Comparison of ENCODE assay signal across 8 cellular contexts in genomic region chr4:140152760-140153418, GRCh38. TPM values are rescaled to one million over a fixed set of nuclear protein-coding genes. Genes with fewer than 3 reads are reported as not detected.
A peak's percentile ranks its signal among the peaks of the same experiment; 100 is the strongest.
DNase-seq lines count a peak whose midpoint lies in the region; ATAC-seq and TF ChIP-seq lines count a peak whose summit lies in the region.

No MANE protein-coding gene starts in this region.

- no peaks in the 10 kb centered on the region for H3K27me3 ChIP-seq in BLaER1 treated with 17β-estradiol and CSF1 and Interleukin-3, amounts not matched to agents 10 nM and 100 nM
- H3K27me3 ChIP-seq in HUES64 (ENCODE audit: insufficient read depth, low read length): peaks cover 13% of the 10 kb centered on the region
- H3K27me3 ChIP-seq in kidney epithelial cell (ENCODE audit: control insufficient read depth, insufficient read depth, low read length): no peaks in the 10 kb centered on the region

- under 1% methylated on average over 53 of the region's 53 CpGs for WGBS in HUES64

- peaks cover 24% of the 10 kb centered on the region for H3K4me1 Mint-ChIP-seq in WTC11

- H3K36me3 ChIP-seq in BLaER1 treated with 17β-estradiol and CSF1 and Interleukin-3, amounts not matched to agents 10 nM and 100 nM: no peaks in the 10 kb centered on the region
- H3K36me3 ChIP-seq in HUES64 (ENCODE audit: insufficient read depth, low read length) (no peaks in the 10 kb centered on the region), kidney epithelial cell (ENCODE audit: control insufficient read depth, insufficient read depth, low read length) (no peaks in the 10 kb centered on the region)

- H3K4me1 ChIP-seq in BLaER1 treated with 17β-estradiol and CSF1 and Interleukin-3, amounts not matched to agents 10 nM and 100 nM: peaks cover 51 to 57% (median 55%) of the 10 kb centered on the region in 10 experiments
- peaks cover 23% of the 10 kb centered on the region for H3K4me1 ChIP-seq in HUES64 (ENCODE audit: insufficient read depth, low read length)

- peaks cover 0 to 20% (median 0%) of the 10 kb centered on the region in 11 experiments; a peak in 3 of 22 replicates for H4K20me1 ChIP-seq in BLaER1 treated with 17β-estradiol and CSF1 and Interleukin-3, amounts not matched to agents 10 nM and 100 nM

- H3K27ac ChIP-seq in BLaER1 treated with 17β-estradiol and CSF1 and Interleukin-3, amounts not matched to agents 10 nM and 100 nM: peak overlapping the region; percentile 80 to 99 (median 98)
- no peak overlapping the region; the same call in 1 of the 2 replicates for H3K27ac ChIP-seq in HUES64 (ENCODE audit: low read depth, low read length)

- DNase-seq in WTC11 (ENCODE audit: low spot score) (peak; percentile 55), cerebellum (ENCODE audit: low spot score) (peak; percentile 42), kidney epithelial cell (ENCODE audit: low read depth) (no peak)
- peak; percentile 47 for DNase-seq in stimulated activated CD4-positive, alpha-beta T cell treated with anti-CD3 and anti-CD28 coated beads, Interleukin-12 subunit alpha, Interleukin-12 subunit beta, amount 100 ng/mL, for 4 hours

- peak overlapping the region; percentile 70 to 92 (median 81) for H3K4me2 ChIP-seq in BLaER1 treated with 17β-estradiol and CSF1 and Interleukin-3, amounts not matched to agents 10 nM and 100 nM

- peak overlapping the region; percentile 86 to 98 (median 97) for H3K9ac ChIP-seq in BLaER1 treated with 17β-estradiol and CSF1 and Interleukin-3, amounts not matched to agents 10 nM and 100 nM
- H3K9ac ChIP-seq in HUES64 (ENCODE audit: low read depth, low read length): peak overlapping the region; percentile 94

- H3K27me3 Mint-ChIP-seq in WTC11 (ENCODE audit: low read depth): peaks cover 6% of the 10 kb centered on the region; the same call in 1 of the 2 replicates

- peak overlapping the region; percentile 98 for H3K4me3 Mint-ChIP-seq in WTC11

- TF ChIP-seq CTCF in WTC11 (IDR thresholded peaks at IDR 0.05): no peak
- TF ChIP-seq CTCF in kidney epithelial cell (IDR thresholded peaks at IDR 0.05; ENCODE audit: insufficient read depth, low read length, poor library complexity, severe bottlenecking): no peak

- no peaks in the 10 kb centered on the region for H3K9me3 ChIP-seq in BLaER1 treated with 17β-estradiol and CSF1 and Interleukin-3, amounts not matched to agents 10 nM and 100 nM (replicated peaks in 1 of 11)
- no peaks in the 10 kb centered on the region for H3K9me3 ChIP-seq in HUES64 (ENCODE audit: insufficient read depth, low read depth, low read length)

- no peak overlapping the region for H3K27ac Mint-ChIP-seq in WTC11

- no peaks in the 10 kb centered on the region for H3K36me3 Mint-ChIP-seq in WTC11

- ATAC-seq in WTC11 (no peak), HG03039 (IDR thresholded peaks at IDR 0.05; ENCODE audit: unreplicated experiment) (no peak), GM18907 (IDR thresholded peaks at IDR 0.05; ENCODE audit: unreplicated experiment) (no peak)

- peak overlapping the region; percentile 74 to 95 (median 89) for H3K4me3 ChIP-seq in BLaER1 treated with 17β-estradiol and CSF1 and Interleukin-3, amounts not matched to agents 10 nM and 100 nM
- H3K4me3 ChIP-seq in HUES64 (ENCODE audit: low read length) (peak overlapping the region; percentile 99), kidney epithelial cell (ENCODE audit: low read depth, low read length) (peak overlapping the region; percentile 88)

- CTCF ChIA-PET in WTC11 (lab: Charles Lee): interaction anchor here (0.8 to 1.4 kb wide), 2 partner anchors 100 to 101 kb away, joined by 3 to 4 read pairs; no protein-coding TSS in a partner anchor

- POLR2A ChIA-PET in WTC11 (lab: Charles Lee): interaction anchor here (1.0 to 3.3 kb wide), 4 partner anchors 85 to 103 kb away, joined by 3 to 17 read pairs (median 6); no protein-coding TSS in a partner anchor

- no peaks in the 10 kb centered on the region for H3K9me3 Mint-ChIP-seq in WTC11

TF ChIP-seq in WTC11, 78 proteins besides CTCF, POLR2A, EP300 and RAD21 (continues in another document):
- TF ChIP-seq MAX (CRISPR knock-in tag; IDR thresholded peaks at IDR 0.05) (0 out of 2 replicates have a peak, but pooled peaks have one; percentile 28), ZBTB21 (CRISPR knock-in tag; IDR thresholded peaks at IDR 0.05; ENCODE audit: borderline replicate concordance) (no peak), E2F1 (CRISPR knock-in tag; IDR thresholded peaks at IDR 0.05) (no peak), ZNF416 (CRISPR knock-in tag; IDR thresholded peaks at IDR 0.05) (no peak), USF2 (CRISPR knock-in tag; IDR thresholded peaks at IDR 0.05) (no peak), ZMAT4 (CRISPR knock-in tag; IDR thresholded peaks at IDR 0.05) (no peak), ZNF671 (CRISPR knock-in tag; IDR thresholded peaks at IDR 0.05) (no peak), NR1H2 (CRISPR knock-in tag; IDR thresholded peaks at IDR 0.05) (no peak), ELF4 (CRISPR knock-in tag; IDR thresholded peaks at IDR 0.05; ENCODE audit: low read depth) (no peak), ARID4B (CRISPR knock-in tag; IDR thresholded peaks at IDR 0.05; ENCODE audit: borderline replicate concordance) (peak; percentile 14; the same call in 1 of the 2 replicates), FOXP1 (CRISPR knock-in tag; IDR thresholded peaks at IDR 0.05; ENCODE audit: borderline replicate concordance) (peak; percentile 60; the same call in 1 of the 2 replicates), NFE2L1 (CRISPR knock-in tag; IDR thresholded peaks at IDR 0.05) (no peak), FOXK1 (CRISPR knock-in tag; IDR thresholded peaks at IDR 0.05) (no peak), IRF1 (CRISPR knock-in tag; IDR thresholded peaks at IDR 0.05) (peak; percentile 35; the same call in 1 of the 2 replicates), NR3C1 (CRISPR knock-in tag; conservative IDR thresholded peaks at IDR 0.05; ENCODE audit: low read depth) (no peak)

RNA-seq across cellular contexts. Expression of gene MAML3, which starts 1.1 kb away (rescaled TPM):
- polyA plus RNA-seq in HUES64 (2013, experiment 1 of 2): 4.9 TPM
- 8.5 TPM for polyA plus RNA-seq in HUES64 (2013, experiment 2 of 2)
- total RNA-seq in WTC11 (2021) (7.4 to 8.7 TPM (median 7.9 TPM) in 3 replicates), cerebellum (18.6 TPM), kidney epithelial cell (2.7 and 3.5 TPM in 2 replicates)
